8 cellular contexts compared by ENCODE assay signal in genomic region chr16:29675811-29676643, GRCh38. TPM values are rescaled to one million over a fixed set of nuclear protein-coding genes. Genes with fewer than 3 reads are reported as not detected.
A peak's percentile ranks its signal among the peaks of the same experiment; 100 is the strongest.
DNase-seq lines count a peak whose midpoint lies in the region; ATAC-seq and TF ChIP-seq lines count a peak whose summit lies in the region.

No MANE protein-coding gene starts in this region.

- in situ Hi-C loops in HAP-1 (cut with MboI; ENCODE audit: low sequenced_read_pairs), result no loop called here

- WGBS in right cardiac atrium, result 56% methylated on average over 3 of the region's 3 CpGs

- H3K9me3 ChIP-seq in HAP-1 (no peaks in the 10 kb centered on the region), right cardiac atrium (ENCODE audit: control insufficient read depth, low read length) (no peaks in the 10 kb centered on the region)

- H3K4me1 ChIP-seq in HAP-1 (peaks cover 23% of the 10 kb centered on the region), right cardiac atrium (ENCODE audit: control insufficient read depth, insufficient read depth, low read length) (peaks cover 2% of the 10 kb centered on the region)

- no peak overlapping the region for H3K27ac ChIP-seq in right cardiac atrium (ENCODE audit: low read length)

- H3K36me3 ChIP-seq in HAP-1 (replicated peaks), result no peaks in the 10 kb centered on the region

- intact Hi-C loops in right cardiac atrium (cut with DNase I), result no loop called here

- H3K27me3 ChIP-seq in HAP-1 (ENCODE audit: low read depth), result no peaks in the 10 kb centered on the region
- no peaks in the 10 kb centered on the region for H3K27me3 ChIP-seq in right cardiac atrium (ENCODE audit: control insufficient read depth, insufficient read depth)

- no peak overlapping the region for H3K4me3 ChIP-seq in HAP-1
- no peak overlapping the region for H3K4me3 ChIP-seq in right cardiac atrium (ENCODE audit: low read length)

- ATAC-seq in SK-N-SH treated with all-trans-retinoic acid at 6 μM for 48 hours (peak; percentile 79), right cardiac atrium (peak; percentile 38 to 61), HG03565 (IDR thresholded peaks at IDR 0.05; ENCODE audit: unreplicated experiment) (no peak), GM21576 (IDR thresholded peaks at IDR 0.05; ENCODE audit: unreplicated experiment) (no peak)

- DNase-seq in CD1c-positive myeloid dendritic cell (ENCODE audit: extremely low spot score) (peak; percentile 67), HAP-1 (ENCODE audit: low spot score in 2 of 2) (peak; percentile 34), right cardiac atrium (no peak), KG1 (lab: John Stamatoyannopoulos, UW) (no peak)
- no peak for DNase-seq in activated CD8-positive, alpha-beta memory T cell treated with anti-CD3 and anti-CD28 coated beads for 24 hours

TF ChIP-seq in SK-N-SH treated with all-trans-retinoic acid at 6 μM for 48 hours, 23 proteins besides CTCF, POLR2A, EP300 and RAD21:
- TF ChIP-seq CSDC2 (CRISPR knock-in tag; IDR thresholded peaks at IDR 0.05) (no peak), CSRNP3 (CRISPR knock-in tag; IDR thresholded peaks at IDR 0.05) (no peak), ESRRG (CRISPR knock-in tag; IDR thresholded peaks at IDR 0.05) (no peak), POU6F1 (CRISPR knock-in tag; IDR thresholded peaks at IDR 0.05; ENCODE audit: borderline replicate concordance, low read depth) (no peak), PATZ1 (CRISPR knock-in tag; IDR thresholded peaks at IDR 0.05; ENCODE audit: borderline replicate concordance) (no peak), ARNTL (CRISPR knock-in tag; IDR thresholded peaks at IDR 0.05; ENCODE audit: borderline replicate concordance, low read depth) (no peak), RARB (CRISPR knock-in tag; IDR thresholded peaks at IDR 0.05) (no peak), ZFP3 (CRISPR knock-in tag; IDR thresholded peaks at IDR 0.05) (no peak), ZFP30 (CRISPR knock-in tag; IDR thresholded peaks at IDR 0.05) (no peak)

RNA-seq across cellular contexts. Expression of gene QPRT, which starts 3.0 kb away (rescaled TPM):
- total RNA-seq in right cardiac atrium, result 10 to 100 TPM; 20.4 to 53.5 (median 39.7) TPM
- 44.3 TPM for polyA plus RNA-seq in right cardiac atrium

RNA-seq across cellular contexts. Expression of gene SPN, which starts 13.0 kb away (rescaled TPM):
- 1 to 10 TPM; 1.3 to 3.4 (median 2.9) TPM for total RNA-seq in right cardiac atrium
- polyA plus RNA-seq in right cardiac atrium, result 2.6 TPM

Comparison
In these comparisons a context has a peak if more than half of its experiments do, and no peak if none do; other contexts are left out.
1. DNase-seq: peak in CD1c-positive myeloid dendritic cell (single experiment) and HAP-1 (2 of 2); none in right cardiac atrium (0 of 3), KG1 (single experiment) and activated CD8-positive, alpha-beta memory T cell treated with anti-CD3 and anti-CD28 coated beads for 24 hours (single experiment).
2. ATAC-seq: peak in SK-N-SH treated with all-trans-retinoic acid at 6 μM for 48 hours (single experiment) and right cardiac atrium (2 of 2); none in HG03565 (single experiment) and GM21576 (single experiment).